ENCODE assay signal across 8 cellular contexts in genomic region chr6:44222486-44222986, GRCh38. TPM values are rescaled to one million over a fixed set of nuclear protein-coding genes. Genes with fewer than 3 reads are reported as not detected.
DNase-seq lines count a peak whose midpoint lies in the region; ATAC-seq and TF ChIP-seq lines count a peak whose summit lies in the region.

No MANE protein-coding gene starts in this region.

- CTCF ChIA-PET in activated CD8-positive, alpha-beta T cell treated with anti-CD3 and anti-CD28 coated beads, Interleukin-2, amount 10 ng/mL, durations not matched to agents 7 days and 5 days (lab: Charles Lee): interaction anchor here (1.0 to 3.6 kb wide), 7 partner anchors 12 to 115 kb away, joined by 3 to 19 read pairs (median 5); partner anchors contain the start of gene SLC35B2

- peaks cover 56% of the 10 kb centered on the region for H3K4me1 Mint-ChIP-seq in activated CD8-positive, alpha-beta T cell treated with anti-CD3 and anti-CD28 coated beads, Interleukin-2, amount 10 ng/mL, durations not matched to agents 7 days and 5 days (ENCODE audit: low read depth)

- no peaks in the 10 kb centered on the region for H3K27me3 ChIP-seq in iPS-18a (ENCODE audit: control insufficient read depth, insufficient read depth, low read length)

- H3K9ac ChIP-seq in iPS-18a (ENCODE audit: low read length): peak overlapping the region; percentile 44

- H3K4me3 ChIP-seq in HFF-Myc (replicated peaks; ENCODE audit: low read depth, low read length) (peak overlapping the region; percentile 74), iPS-18a (ENCODE audit: low read length) (peak overlapping the region; percentile 97)

- no peak for ATAC-seq in activated CD8-positive, alpha-beta T cell treated with anti-CD3 and anti-CD28 coated beads, Interleukin-2, amount 10 ng/mL, durations not matched to agents 7 days and 5 days
- ATAC-seq in stimulated activated naive CD8-positive, alpha-beta T cell treated with anti-CD3 and anti-CD28 coated beads, Interleukin-15, Interleukin-2, amounts not matched to agents 100 U/mL and 50 U/mL, for 24 hours: no peak
- ATAC-seq in HG03439 (IDR thresholded peaks at IDR 0.05; ENCODE audit: unreplicated experiment) (no peak), GM21717 (IDR thresholded peaks at IDR 0.05; ENCODE audit: unreplicated experiment) (no peak)

- H3K36me3 ChIP-seq in iPS-18a (ENCODE audit: control insufficient read depth, low read depth, low read length): peaks cover 1% of the 10 kb centered on the region

- peaks cover 57% of the 10 kb centered on the region for H3K4me1 ChIP-seq in iPS-18a (ENCODE audit: control insufficient read depth, low read depth, low read length)

- TF ChIP-seq CTCF in HFF-Myc (IDR thresholded peaks at IDR 0.05; ENCODE audit: low read depth, low read length, missing control alignments): no peak

- H3K36me3 Mint-ChIP-seq in activated CD8-positive, alpha-beta T cell treated with anti-CD3 and anti-CD28 coated beads, Interleukin-2, amount 10 ng/mL, durations not matched to agents 7 days and 5 days (ENCODE audit: low read depth): peaks cover 2% of the 10 kb centered on the region

- peak overlapping the region; percentile 79 for H3K27ac Mint-ChIP-seq in activated CD8-positive, alpha-beta T cell treated with anti-CD3 and anti-CD28 coated beads, Interleukin-2, amount 10 ng/mL, durations not matched to agents 7 days and 5 days

- peaks cover 9% of the 10 kb centered on the region for H3K27me3 Mint-ChIP-seq in activated CD8-positive, alpha-beta T cell treated with anti-CD3 and anti-CD28 coated beads, Interleukin-2, amount 10 ng/mL, durations not matched to agents 7 days and 5 days (ENCODE audit: low read depth)

- H3K27ac ChIP-seq in iPS-18a (ENCODE audit: low read length): peak overlapping the region; percentile 26

- no peaks in the 10 kb centered on the region for H3K9me3 Mint-ChIP-seq in activated CD8-positive, alpha-beta T cell treated with anti-CD3 and anti-CD28 coated beads, Interleukin-2, amount 10 ng/mL, durations not matched to agents 7 days and 5 days (ENCODE audit: insufficient read depth)

- no peaks in the 10 kb centered on the region for H3K9me3 ChIP-seq in iPS-18a (ENCODE audit: control insufficient read depth, low read depth, low read length)

- DNase-seq in HFF-Myc (ENCODE audit: extremely low read depth, low read depth) (no peak), COR-L47 (lab: John Stamatoyannopoulos, UW) (no peak)
- DNase-seq in activated CD8-positive, alpha-beta T cell treated with anti-CD3 and anti-CD28 coated beads, Interleukin-2, amount 10 ng/mL, durations not matched to agents 7 days and 5 days: no peak
- peak; percentile 19 for DNase-seq in stimulated activated naive CD8-positive, alpha-beta T cell treated with anti-CD3 and anti-CD28 coated beads, Interleukin-15, Interleukin-2, amounts not matched to agents 100 U/mL and 50 U/mL, for 24 hours
- no peak for DNase-seq in stimulated activated CD4-positive, alpha-beta T cell treated with anti-CD3 and anti-CD28 coated beads, Interleukin-2, amount 100 ng/mL, for 24 hours

- H3K4me3 Mint-ChIP-seq in activated CD8-positive, alpha-beta T cell treated with anti-CD3 and anti-CD28 coated beads, Interleukin-2, amount 10 ng/mL, durations not matched to agents 7 days and 5 days: peak overlapping the region; percentile 80

- POLR2A ChIA-PET in activated CD8-positive, alpha-beta T cell treated with anti-CD3 and anti-CD28 coated beads, Interleukin-2, amount 10 ng/mL, durations not matched to agents 7 days and 5 days (lab: Charles Lee): interaction anchor here (4.1 kb wide), 1 partner anchor 24 kb away, joined by 37 read pairs; the partner anchor contains the start of gene HSP90AB1

RNA-seq across cellular contexts. Expression of gene SLC29A1, which starts 0.9 kb away (rescaled TPM):
- total RNA-seq in activated CD8-positive, alpha-beta T cell treated with anti-CD3 and anti-CD28 coated beads, Interleukin-2, amount 10 ng/mL, durations not matched to agents 7 days and 5 days: 10 to 100 TPM; 49.2 to 53.4 TPM

RNA-seq across cellular contexts. Expression of gene MYMX, which starts 5.8 kb away (rescaled TPM):
- total RNA-seq in activated CD8-positive, alpha-beta T cell treated with anti-CD3 and anti-CD28 coated beads, Interleukin-2, amount 10 ng/mL, durations not matched to agents 7 days and 5 days: not detected

RNA-seq across cellular contexts. Expression of gene HSP90AB1, which starts 24.4 kb away (rescaled TPM):
- 100 to 1,000 TPM; 741 to 755 TPM for total RNA-seq in activated CD8-positive, alpha-beta T cell treated with anti-CD3 and anti-CD28 coated beads, Interleukin-2, amount 10 ng/mL, durations not matched to agents 7 days and 5 days

RNA-seq across cellular contexts. Expression of gene SLC35B2, which starts 34.8 kb away (rescaled TPM):
- 10 to 100 TPM; 31.6 to 32.8 TPM for total RNA-seq in activated CD8-positive, alpha-beta T cell treated with anti-CD3 and anti-CD28 coated beads, Interleukin-2, amount 10 ng/mL, durations not matched to agents 7 days and 5 days

RNA-seq across cellular contexts. Expression of gene NFKBIE, which starts 42.8 kb away (rescaled TPM):
- total RNA-seq in activated CD8-positive, alpha-beta T cell treated with anti-CD3 and anti-CD28 coated beads, Interleukin-2, amount 10 ng/mL, durations not matched to agents 7 days and 5 days: 10 to 100 TPM; 14.1 to 16.9 TPM
